ENCODE assay signal across 10 cellular contexts in the genomic region with DNA sequence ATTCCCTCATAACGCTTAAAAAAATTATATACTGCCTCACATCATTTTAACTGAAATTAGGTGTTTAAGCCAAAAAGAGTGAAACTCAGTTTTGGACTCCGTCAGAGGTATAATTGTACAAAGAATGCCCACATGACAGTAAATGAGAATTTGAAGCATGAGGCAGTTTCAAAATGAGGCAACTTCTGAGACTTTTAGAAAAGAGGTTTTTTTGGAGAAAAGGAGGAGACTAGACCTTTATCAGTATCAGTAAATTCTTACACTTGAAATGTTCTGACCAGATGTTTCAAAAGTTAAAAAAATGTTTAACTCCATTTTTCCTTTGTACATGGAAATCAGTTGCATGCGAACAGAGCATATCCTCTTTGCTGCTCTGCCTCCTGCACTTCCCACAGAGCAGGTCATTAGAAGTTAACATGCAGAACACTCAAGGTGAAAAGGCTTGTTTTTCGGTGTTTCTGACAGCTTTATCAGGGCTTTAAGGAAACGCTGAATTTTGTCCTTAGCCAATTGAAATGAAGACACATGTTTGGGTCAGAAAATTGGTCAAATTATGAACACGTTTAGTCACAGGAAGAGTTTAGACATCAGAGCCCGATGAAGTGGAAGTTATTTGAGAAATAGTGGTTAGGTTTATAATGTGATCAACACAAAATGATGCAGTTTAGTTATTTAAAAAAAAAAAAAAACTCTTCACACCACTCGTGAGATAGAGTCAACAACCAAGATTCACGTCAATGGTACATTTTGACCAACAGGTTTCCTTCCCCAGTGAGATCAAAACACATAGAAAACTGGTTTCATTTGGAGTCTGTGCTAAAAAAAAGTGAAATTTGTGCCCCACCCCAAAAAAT. TPM values are rescaled to one million over a fixed set of nuclear protein-coding genes. Genes with fewer than 3 reads are reported as not detected.
DNase-seq lines count a peak whose midpoint lies in the region; ATAC-seq and TF ChIP-seq lines count a peak whose summit lies in the region.
"Had no signal": no experiment of that assay in that cellular context is flagged by ENCODE, and none has a peak within 500 bp of the region (broad histone marks: within the 10 kb centered on the region; RNA-seq: fewer than 3 reads in every experiment).

No MANE protein-coding gene starts in this region.

- no peak for TF ChIP-seq CTCF in nephron (IDR thresholded peaks at IDR 0.05; ENCODE audit: unreplicated experiment in 3 of 3)
- TF ChIP-seq CTCF in foreskin keratinocyte (conservative IDR thresholded peaks at IDR 0.05), result no peak

- peak overlapping the region; percentile 72 for H3K4me3 Mint-ChIP-seq in T-helper 1 cell treated with Interleukin-12 subunit alpha and Interleukin-12 subunit beta and Interleukin-4 antibody, amounts not matched to agents 30 μg/mL and 1 μg/mL, for 36 hours
- H3K4me3 Mint-ChIP-seq in nephron, result no peak overlapping the region
- H3K4me3 Mint-ChIP-seq: dendritic cell treated with granulocyte-macrophage colony-stimulating factor and Interleukin-4, amounts not matched to agents 40 ng/mL and 50 ng/mL, for 4 days had no signal

- peak overlapping the region; percentile 92 for H3K27ac Mint-ChIP-seq in T-helper 1 cell treated with Interleukin-12 subunit alpha and Interleukin-12 subunit beta and Interleukin-4 antibody, amounts not matched to agents 30 μg/mL and 1 μg/mL, for 36 hours
- H3K27ac Mint-ChIP-seq in nephron, result peak overlapping the region in 2 of 3 experiments; percentile 83 to 89
- H3K27ac Mint-ChIP-seq: dendritic cell treated with granulocyte-macrophage colony-stimulating factor and Interleukin-4, amounts not matched to agents 40 ng/mL and 50 ng/mL, for 4 days had no signal

- H3K9me3 Mint-ChIP-seq in T-helper 1 cell treated with Interleukin-12 subunit alpha and Interleukin-12 subunit beta and Interleukin-4 antibody, amounts not matched to agents 30 μg/mL and 1 μg/mL, for 36 hours, result no peaks in the 10 kb centered on the region
- no peaks in the 10 kb centered on the region for H3K9me3 Mint-ChIP-seq in nephron
- H3K9me3 Mint-ChIP-seq: dendritic cell treated with granulocyte-macrophage colony-stimulating factor and Interleukin-4, amounts not matched to agents 40 ng/mL and 50 ng/mL, for 4 days had no signal

- H3K4me1 Mint-ChIP-seq in T-helper 1 cell treated with Interleukin-12 subunit alpha and Interleukin-12 subunit beta and Interleukin-4 antibody, amounts not matched to agents 30 μg/mL and 1 μg/mL, for 36 hours (ENCODE audit: low read depth), result peaks cover 72% of the 10 kb centered on the region
- H3K4me1 Mint-ChIP-seq in nephron, result peaks cover 39% of the 10 kb centered on the region

- peaks cover 44% of the 10 kb centered on the region for H3K36me3 Mint-ChIP-seq in T-helper 1 cell treated with Interleukin-12 subunit alpha and Interleukin-12 subunit beta and Interleukin-4 antibody, amounts not matched to agents 30 μg/mL and 1 μg/mL, for 36 hours (ENCODE audit: low read depth)
- H3K36me3 Mint-ChIP-seq in nephron (ENCODE audit: low read depth), result peaks cover 59% of the 10 kb centered on the region

- peak; percentile 64 for ATAC-seq in GM18868 (IDR thresholded peaks at IDR 0.05; ENCODE audit: unreplicated experiment)
- ATAC-seq in GM21786 (IDR thresholded peaks at IDR 0.05; ENCODE audit: unreplicated experiment), result peak; percentile 64
- no peak for ATAC-seq in foreskin keratinocyte

- H3K4me1 ChIP-seq in foreskin keratinocyte, result peaks cover 17% of the 10 kb centered on the region

- no peaks in the 10 kb centered on the region for H3K27me3 Mint-ChIP-seq in T-helper 1 cell treated with Interleukin-12 subunit alpha and Interleukin-12 subunit beta and Interleukin-4 antibody, amounts not matched to agents 30 μg/mL and 1 μg/mL, for 36 hours (ENCODE audit: low read depth)
- H3K27me3 Mint-ChIP-seq in nephron (ENCODE audit: low read depth), result no peaks in the 10 kb centered on the region
- H3K27me3 Mint-ChIP-seq: dendritic cell treated with granulocyte-macrophage colony-stimulating factor and Interleukin-4, amounts not matched to agents 40 ng/mL and 50 ng/mL, for 4 days had no signal

- no peak for DNase-seq in GOT3 (lab: John Stamatoyannopoulos, UW)
- no peak for DNase-seq in nucleus accumbens (lab: John Stamatoyannopoulos, UW)
- DNase-seq in foreskin keratinocyte, result no peak
- DNase-seq in islet precursor cell, result no peak
- DNase-seq: stimulated activated CD4-positive, alpha-beta T cell treated with anti-CD3 and anti-CD28 coated beads, Interleukin-2, amount 100 ng/mL, for 24 hours had no signal

- H3K27ac ChIP-seq in foreskin keratinocyte, result no peak overlapping the region

- no peaks in the 10 kb centered on the region for H3K27me3 ChIP-seq in foreskin keratinocyte

RNA-seq across cellular contexts. Expression of a gene that starts 59.5 kb away (rescaled TPM):
- 13.9 and 15.6 TPM in 2 replicates for total RNA-seq in foreskin keratinocyte
- polyA plus RNA-seq in foreskin keratinocyte, result 1.7 and 2.2 TPM in 2 replicates
